ENCODE assay signal across 18 cellular contexts in the genomic region with DNA sequence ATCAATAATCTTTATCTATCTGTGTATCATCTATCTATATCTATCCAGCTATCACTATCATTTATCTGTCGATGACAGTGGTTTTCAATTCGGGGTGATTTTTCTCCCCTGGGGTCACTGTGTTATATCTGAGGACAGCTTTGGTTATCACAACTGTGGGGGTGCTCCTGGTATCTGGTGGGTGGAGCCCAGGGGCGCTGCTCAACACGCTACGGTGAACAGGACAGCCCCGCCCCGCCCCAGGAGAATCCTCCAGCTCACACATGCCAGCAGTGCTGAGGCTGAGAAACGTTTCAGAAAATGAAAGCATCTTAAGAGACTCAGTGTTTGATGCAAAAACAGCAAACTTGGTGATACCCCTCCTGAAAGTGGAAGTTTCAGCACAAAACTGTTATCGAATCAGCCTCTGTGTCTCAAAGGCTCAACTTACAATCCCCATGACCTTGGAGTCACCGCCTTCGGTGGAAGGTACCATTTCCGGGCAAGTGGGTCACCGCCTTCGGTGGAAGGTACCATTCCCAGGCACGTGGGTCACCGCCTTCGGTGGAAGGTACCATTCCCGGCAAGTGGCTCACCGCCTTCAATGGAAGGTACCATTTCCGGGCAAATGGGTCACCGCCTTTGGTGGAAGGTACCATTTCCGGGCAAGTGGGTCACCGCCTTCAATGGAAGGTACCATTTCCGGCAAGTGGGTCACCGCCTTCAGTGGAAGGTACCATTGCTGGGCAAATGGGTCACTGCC.
DNase-seq lines count a peak whose midpoint lies in the region; ATAC-seq, FAIRE-seq and TF ChIP-seq lines count a peak whose summit lies in the region.
"Had no signal": no experiment of that assay in that cellular context is flagged by ENCODE, and none has a peak within 500 bp of the region (broad histone marks: within the 10 kb centered on the region; RNA-seq: fewer than 3 reads in every experiment).

No MANE protein-coding gene starts in this region.

- H3K9me3 ChIP-seq in K562 (replicated peaks; ENCODE audit: control insufficient read depth, insufficient read depth, low read depth, low read length) (peaks cover 4% of the 10 kb centered on the region), osteoblast (ENCODE audit: low read depth, low read length) (no peaks in the 10 kb centered on the region), colonic mucosa (no peaks in the 10 kb centered on the region)

- BruUV-seq in K562 (replicated peaks; lab: Mats Ljungman, UMichigan), result no TSS peak

- TF ChIP-seq CTCF in K562 (IDR thresholded peaks at IDR 0.05 in 2 of 3, conservative IDR thresholded peaks at IDR 0.05 in 1 of 3; ENCODE audit: insufficient read depth in 2 of 3, low read depth in 1 of 3, low read length in 3 of 3) (no peak), osteoblast (IDR thresholded peaks at IDR 0.05; ENCODE audit: extremely low read depth, low read depth, low read length) (no peak), colonic mucosa (IDR thresholded peaks at IDR 0.05) (no peak), GM13976 (IDR thresholded peaks at IDR 0.05; ENCODE audit: borderline replicate concordance, control extremely low read depth, extremely low read depth, insufficient read depth, missing control alignments) (no peak)

- no peaks in the 10 kb centered on the region; a peak in 1 of 5 replicates for H3K27me3 ChIP-seq in K562 (ENCODE audit: control insufficient read depth in 2 of 2, insufficient read depth in 2 of 2, low read length in 2 of 2)
- no peaks in the 10 kb centered on the region for H3K27me3 ChIP-seq in osteoblast (ENCODE audit: insufficient read depth, low read length)
- H3K27me3 ChIP-seq in colonic mucosa, result no peaks in the 10 kb centered on the region

- H2AFZ ChIP-seq in K562 (ENCODE audit: low read depth, low read length) (no peak overlapping the region), osteoblast (ENCODE audit: low read length) (no peak overlapping the region)

- H3K36me3 ChIP-seq in K562 (ENCODE audit: control insufficient read depth, insufficient read depth, low read length), result no peaks in the 10 kb centered on the region
- H3K36me3 ChIP-seq in osteoblast (ENCODE audit: insufficient read depth, low read length), result no peaks in the 10 kb centered on the region
- no peaks in the 10 kb centered on the region for H3K36me3 ChIP-seq in colonic mucosa

- POLR2A ChIA-PET in K562 (lab: Yijun Ruan, JAX), result no interaction called here

- in situ Hi-C loops in K562 (cut with MboI) (no loop called here), GM13976 (cut with MboI; ENCODE audit: low sequenced_read_pairs, unreplicated experiment) (no loop called here)

- TF ChIP-seq EP300 in K562 (IDR thresholded peaks at IDR 0.05; ENCODE audit: low read length), result no peak

- H3K79me2 ChIP-seq in K562 (ENCODE audit: control insufficient read depth, insufficient read depth, low read length) (no peaks in the 10 kb centered on the region), osteoblast (ENCODE audit: insufficient read depth, low read length) (no peaks in the 10 kb centered on the region)

- H3K9me1 ChIP-seq in K562 (ENCODE audit: control insufficient read depth, insufficient read depth, low read length), result no peaks in the 10 kb centered on the region

- H3K27ac ChIP-seq in K562 (ENCODE audit: extremely low read depth, low read depth, low read length) (no peak overlapping the region), osteoblast (ENCODE audit: low read depth, low read length) (no peak overlapping the region), colonic mucosa (no peak overlapping the region)

- FAIRE-seq in K562 (lab: Jason Lieb, UNC), result no peak
- FAIRE-seq: G401.6, GM12891 had no signal

- H3K9ac ChIP-seq in K562 (ENCODE audit: insufficient read depth in 1 of 2, low read depth in 2 of 2, low read length in 2 of 2) (no peak overlapping the region), colonic mucosa (ENCODE audit: low read depth in 2 of 2, low read length in 2 of 2) (no peak overlapping the region)

- WGBS in K562 (ENCODE audit: insufficient coverage, low coverage, missing lambda C conversion rate), result 55% methylated on average over 16 of the region's 25 CpGs

- intact Hi-C loops in K562 (cut with micrococcal nuclease) (no loop called here), colonic mucosa (cut with DNase I) (no loop called here)

- no peak overlapping the region for H3K4me2 ChIP-seq in K562 (ENCODE audit: insufficient read depth, low read length)
- no peak overlapping the region for H3K4me2 ChIP-seq in osteoblast (ENCODE audit: insufficient read depth, low read length)

- H3K4me3 ChIP-seq in K562, result no peak overlapping the region
- H3K4me3 ChIP-seq in osteoblast (ENCODE audit: insufficient read depth, low read length), result no peak overlapping the region
- H3K4me3 ChIP-seq in colonic mucosa, result no peak overlapping the region

- no peak for ATAC-seq in K562

- H4K20me1 ChIP-seq in K562 (replicated peaks; ENCODE audit: control insufficient read depth, insufficient read depth, low read length), result no peaks in the 10 kb centered on the region
- H4K20me1 ChIP-seq in osteoblast (ENCODE audit: insufficient read depth, low read length), result no peaks in the 10 kb centered on the region

- DNase-seq in activated CD4-positive, alpha-beta T cell treated with anti-CD3 and anti-CD28 coated beads for 48 hours, result peak; percentile 3
- DNase-seq in activated CD4-positive, alpha-beta T cell treated with anti-CD3 and anti-CD28 coated beads, Interleukin-2, amount 50 U/mL, for 4 hours, result no peak
- DNase-seq in NAMALWA (ENCODE audit: low spot score), result peak; percentile 1
- no peak for DNase-seq in K562 (ENCODE audit: extremely low read depth in 1 of 4, low spot score in 3 of 4)
- peak; percentile 55 for DNase-seq in osteoblast (ENCODE audit: insufficient read length, low spot score, missing footprints)
- no peak for DNase-seq in colonic mucosa
- no peak for DNase-seq in anterior cingulate cortex (lab: John Stamatoyannopoulos, UW)
- no peak for DNase-seq in GM13976 (ENCODE audit: low spot score)
- DNase-seq: 8988T; ACHN; C1 segment of cervical spinal cord; CD4-positive, alpha-beta T cell; DMS79 treated with DMSO at 0.1 percent for 48 hours; EL; HCEC 1CT; IMR-90 had no signal

- H3K4me1 ChIP-seq in K562 (replicated peaks in 1 of 2; ENCODE audit: control insufficient read depth in 2 of 2, insufficient read depth in 2 of 2, low read length in 2 of 2) (peaks cover 5 to 9% of the 10 kb centered on the region in 2 experiments; a peak in 3 of 5 replicates), osteoblast (ENCODE audit: insufficient read depth, low read length) (no peaks in the 10 kb centered on the region), colonic mucosa (no peaks in the 10 kb centered on the region)

- no peak for TF ChIP-seq POLR2A in K562 (conservative IDR thresholded peaks at IDR 0.05)

- TF ChIP-seq RAD21 in K562 (CRISPR knock-in tag; conservative IDR thresholded peaks at IDR 0.05 in 1 of 2, IDR thresholded peaks at IDR 0.05 in 1 of 2), result no peak

- CTCF ChIA-PET in K562 (lab: Yijun Ruan, JAX; ENCODE audit: low intra/inter-chr PET ratio), result no interaction called here

TF ChIP-seq in K562, 482 proteins besides CTCF, POLR2A, EP300 and RAD21:
- TF ChIP-seq NFIX (CRISPR knock-in tag; IDR thresholded peaks at IDR 0.05; ENCODE audit: low read depth), result no peak
- TF ChIP-seq, protein P1, sequence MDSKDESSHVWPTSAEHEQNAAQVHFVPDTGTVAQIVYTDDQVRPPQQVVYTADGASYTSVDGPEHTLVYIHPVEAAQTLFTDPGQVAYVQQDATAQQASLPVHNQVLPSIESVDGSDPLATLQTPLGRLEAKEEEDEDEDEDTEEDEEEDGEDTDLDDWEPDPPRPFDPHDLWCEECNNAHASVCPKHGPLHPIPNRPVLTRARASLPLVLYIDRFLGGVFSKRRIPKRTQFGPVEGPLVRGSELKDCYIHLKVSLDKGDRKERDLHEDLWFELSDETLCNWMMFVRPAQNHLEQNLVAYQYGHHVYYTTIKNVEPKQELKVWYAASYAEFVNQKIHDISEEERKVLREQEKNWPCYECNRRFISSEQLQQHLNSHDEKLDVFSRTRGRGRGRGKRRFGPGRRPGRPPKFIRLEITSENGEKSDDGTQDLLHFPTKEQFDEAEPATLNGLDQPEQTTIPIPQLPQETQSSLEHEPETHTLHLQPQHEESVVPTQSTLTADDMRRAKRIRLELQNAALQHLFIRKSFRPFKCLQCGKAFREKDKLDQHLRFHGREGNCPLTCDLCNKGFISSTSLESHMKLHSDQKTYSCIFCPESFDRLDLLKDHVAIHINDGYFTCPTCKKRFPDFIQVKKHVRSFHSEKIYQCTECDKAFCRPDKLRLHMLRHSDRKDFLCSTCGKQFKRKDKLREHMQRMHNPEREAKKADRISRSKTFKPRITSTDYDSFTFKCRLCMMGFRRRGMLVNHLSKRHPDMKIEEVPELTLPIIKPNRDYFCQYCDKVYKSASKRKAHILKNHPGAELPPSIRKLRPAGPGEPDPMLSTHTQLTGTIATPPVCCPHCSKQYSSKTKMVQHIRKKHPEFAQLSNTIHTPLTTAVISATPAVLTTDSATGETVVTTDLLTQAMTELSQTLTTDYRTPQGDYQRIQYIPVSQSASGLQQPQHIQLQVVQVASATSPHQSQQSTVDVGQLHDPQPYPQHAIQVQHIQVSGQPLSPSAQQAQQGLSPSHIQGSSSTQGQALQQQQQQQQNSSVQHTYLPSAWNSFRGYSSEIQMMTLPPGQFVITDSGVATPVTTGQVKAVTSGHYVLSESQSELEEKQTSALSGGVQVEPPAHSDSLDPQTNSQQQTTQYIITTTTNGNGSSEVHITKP (IDR thresholded peaks at IDR 0.05; ENCODE audit: partially characterized antibody), result peak; percentile 82
- TF ChIP-seq ATF7 (IDR thresholded peaks at IDR 0.05), result peak; percentile 26; the same call in 1 of the 2 replicates
- peak; percentile 18; the same call in 1 of the 2 replicates for TF ChIP-seq TCF7L2 (IDR thresholded peaks at IDR 0.05; ENCODE audit: low read depth, low read length)

Comparison
In these comparisons a context has a peak if more than half of its experiments do, and no peak if none do; other contexts are left out.
1. DNase-seq: peak in activated CD4-positive, alpha-beta T cell treated with anti-CD3 and anti-CD28 coated beads for 48 hours (single experiment), NAMALWA (single experiment) and osteoblast (single experiment); none in activated CD4-positive, alpha-beta T cell treated with anti-CD3 and anti-CD28 coated beads, Interleukin-2, amount 50 U/mL, for 4 hours (0 of 2), K562 (0 of 4), colonic mucosa (single experiment), anterior cingulate cortex (0 of 58) and GM13976 (single experiment).